In the genomic region with DNA sequence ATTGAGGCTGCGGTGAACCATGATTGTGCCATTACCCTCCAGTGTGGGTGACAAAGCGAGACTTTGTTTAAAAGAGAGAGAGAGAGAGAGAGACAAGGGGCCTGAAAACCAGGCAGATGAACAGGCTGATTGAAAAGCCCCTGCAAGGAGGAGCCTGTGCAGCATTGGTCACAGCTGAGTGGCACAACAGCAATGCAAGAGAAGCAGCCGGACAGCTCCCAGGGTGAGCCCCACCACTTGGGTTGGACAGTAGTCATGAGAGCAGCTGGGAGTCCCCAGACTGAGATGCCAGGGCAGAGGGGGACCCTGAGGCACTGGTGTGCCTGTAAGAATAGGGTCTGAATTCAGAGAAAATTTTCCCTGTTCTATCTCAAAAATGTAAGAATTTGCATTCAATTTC, we compare ENCODE assay signal across 15 cellular contexts. TPM values are rescaled to one million over a fixed set of nuclear protein-coding genes. Genes with fewer than 3 reads are reported as not detected.
"Had no signal": no experiment of that assay in that cellular context is flagged by ENCODE, and none has a peak within 500 bp of the region (broad histone marks: within the 10 kb centered on the region; RNA-seq: fewer than 3 reads in every experiment).

No MANE protein-coding gene starts in this region.

- ATAC-seq: psoas muscle; sciatic nerve; stimulated activated naive CD8-positive, alpha-beta T cell treated with anti-CD3 and anti-CD28 coated beads, Interleukin-15, amount 100 ng/mL, for 72 hours had no signal

- H3K4me3 Mint-ChIP-seq: dendritic cell treated with granulocyte-macrophage colony-stimulating factor and Interleukin-4, amounts not matched to agents 40 ng/mL and 50 ng/mL, for 4 days; stimulated activated naive CD8-positive, alpha-beta T cell treated with anti-CD3 and anti-CD28 coated beads, Interleukin-15, amount 100 ng/mL, for 72 hours; type B pancreatic cell had no signal

- DNase-seq: activated B cell treated with CpG ODN at 0.5 μM for 24 hours; activated CD4-positive, alpha-beta T cell treated with anti-CD3 and anti-CD28 coated beads for 48 hours; activated naive CD4-positive, alpha-beta T cell treated with anti-CD3 and anti-CD28 coated beads, Interleukin-2, amount 50 U/mL, for 16 hours; brain microvascular endothelial cell; effector memory CD4-positive, alpha-beta T cell; foreskin melanocyte; immature natural killer cell; mesendoderm; stimulated activated naive CD8-positive, alpha-beta T cell treated with anti-CD3 and anti-CD28 coated beads, Interleukin-15, amount 100 ng/mL, for 72 hours; T-helper 2 cell had no signal

- H3K27me3 Mint-ChIP-seq: activated B cell treated with CpG ODN at 0.5 μM for 24 hours; dendritic cell treated with granulocyte-macrophage colony-stimulating factor and Interleukin-4, amounts not matched to agents 40 ng/mL and 50 ng/mL, for 4 days; stimulated activated naive CD8-positive, alpha-beta T cell treated with anti-CD3 and anti-CD28 coated beads, Interleukin-15, amount 100 ng/mL, for 72 hours; type B pancreatic cell had no signal

- H3K9me3 Mint-ChIP-seq: activated B cell treated with CpG ODN at 0.5 μM for 24 hours; dendritic cell treated with granulocyte-macrophage colony-stimulating factor and Interleukin-4, amounts not matched to agents 40 ng/mL and 50 ng/mL, for 4 days; immature natural killer cell; stimulated activated naive CD8-positive, alpha-beta T cell treated with anti-CD3 and anti-CD28 coated beads, Interleukin-15, amount 100 ng/mL, for 72 hours; type B pancreatic cell had no signal

- H3K27ac Mint-ChIP-seq: activated B cell treated with CpG ODN at 0.5 μM for 24 hours; dendritic cell treated with granulocyte-macrophage colony-stimulating factor and Interleukin-4, amounts not matched to agents 40 ng/mL and 50 ng/mL, for 4 days; type B pancreatic cell had no signal

RNA-seq across cellular contexts. Expression of gene TTBK1, which starts 24.2 kb away (rescaled TPM):
- total RNA-seq: omental fat pad, psoas muscle had no signal
